ENCODE assay signal across 8 cellular contexts in the genomic region with DNA sequence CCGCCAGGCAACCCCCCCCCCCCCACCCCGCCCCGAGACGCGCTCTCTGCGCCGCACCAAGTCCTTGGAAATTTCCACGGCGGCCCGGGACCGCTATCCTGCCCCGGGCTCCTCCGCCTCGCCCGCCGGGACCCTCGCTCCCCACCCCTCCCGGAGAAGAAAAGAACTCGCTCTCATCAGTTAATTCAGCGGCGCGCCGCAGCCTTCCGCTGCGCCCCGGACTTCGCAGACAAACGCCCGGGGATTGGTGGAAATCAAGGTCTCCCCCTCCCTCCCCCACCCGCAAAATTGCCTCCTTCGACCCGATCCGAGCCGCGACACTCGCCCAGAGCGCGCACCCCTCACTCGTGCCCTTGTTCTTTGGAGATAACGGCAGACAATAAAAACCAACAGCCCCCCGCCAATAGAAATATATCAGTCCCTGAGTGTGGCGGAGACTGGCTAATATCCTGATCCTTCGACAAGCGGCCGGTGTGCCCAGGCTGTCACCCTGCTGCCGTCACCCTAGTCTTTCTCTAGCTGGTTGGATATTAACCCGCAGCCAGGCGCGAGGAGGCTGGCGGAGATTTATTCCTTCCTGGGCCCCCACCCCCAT. TPM values are rescaled to one million over a fixed set of nuclear protein-coding genes. Genes with fewer than 3 reads are reported as not detected.
DNase-seq lines count a peak whose midpoint lies in the region; ATAC-seq and TF ChIP-seq lines count a peak whose summit lies in the region.

A gene with protein sequence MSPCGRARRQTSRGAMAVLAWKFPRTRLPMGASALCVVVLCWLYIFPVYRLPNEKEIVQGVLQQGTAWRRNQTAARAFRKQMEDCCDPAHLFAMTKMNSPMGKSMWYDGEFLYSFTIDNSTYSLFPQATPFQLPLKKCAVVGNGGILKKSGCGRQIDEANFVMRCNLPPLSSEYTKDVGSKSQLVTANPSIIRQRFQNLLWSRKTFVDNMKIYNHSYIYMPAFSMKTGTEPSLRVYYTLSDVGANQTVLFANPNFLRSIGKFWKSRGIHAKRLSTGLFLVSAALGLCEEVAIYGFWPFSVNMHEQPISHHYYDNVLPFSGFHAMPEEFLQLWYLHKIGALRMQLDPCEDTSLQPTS (minus strand): TSS at position 12 of the 595 bp plus-strand sequence. CDS start 475 bp downstream, outside the sequence.

- WGBS in urinary bladder: under 1% methylated on average over 50 of the region's 50 CpGs

- H3K4me3 ChIP-seq in PC-3 (ENCODE audit: low read length) (peak within 1 kb of the TSS; percentile 70), urinary bladder (ENCODE audit: low read depth, low read length) (peak within 1 kb of the TSS; percentile 72)

- BruUV-seq in PC-3 (replicated peaks; lab: Mats Ljungman, UMichigan): no TSS peak

- no peaks in the 10 kb centered on the region for H4K20me1 ChIP-seq in PC-3 (ENCODE audit: low read length)

- H3K9me3 ChIP-seq in ES-I3 (ENCODE audit: control insufficient read depth, insufficient read depth, low read length) (no peaks in the 10 kb centered on the region), PC-3 (ENCODE audit: low read length) (no peaks in the 10 kb centered on the region)

- H3K9me2 ChIP-seq in PC-3 (replicated peaks; ENCODE audit: low read length): no peaks in the 10 kb centered on the region

- no peaks in the 10 kb centered on the region for H3K27me3 ChIP-seq in PC-3 (ENCODE audit: low read length)
- H3K27me3 ChIP-seq in foreskin keratinocyte: peaks cover 18% of the 10 kb centered on the region

- POLR2A ChIA-PET in HEK293T (lab: Yijun Ruan, JAX) (no interaction called here), PC-3 (lab: Charles Lee; ENCODE audit: unreplicated experiment) (no interaction called here)

- DNase-seq in HEK293T (ENCODE audit: extremely low spot score): peak; percentile 29
- no peak for DNase-seq in PC-3
- peak; percentile 51 for DNase-seq in activated T-helper 9 cell treated with anti-CD3 and anti-CD28 coated beads, Interleukin-2, amount 50 U/mL, for 16 hours (ENCODE audit: low read depth)
- no peak for DNase-seq in foreskin keratinocyte
- DNase-seq in nucleus accumbens (lab: John Stamatoyannopoulos, UW): peak in 39 of 56 donors; percentile 22 to 77 (median 54)

- H3K36me3 ChIP-seq in ES-I3 (ENCODE audit: insufficient read depth, low read length) (no peaks in the 10 kb centered on the region), PC-3 (ENCODE audit: low read depth, low read length) (no peaks in the 10 kb centered on the region), urinary bladder (ENCODE audit: insufficient read depth) (no peaks in the 10 kb centered on the region)

- peak within 1 kb of the TSS; percentile 64 for H3K9ac ChIP-seq in ES-I3 (ENCODE audit: low read depth, low read length)
- H3K9ac ChIP-seq in PC-3 (ENCODE audit: low read length): no peak within 1 kb of the TSS

- no peaks in the 10 kb centered on the region for H3F3A ChIP-seq in PC-3 (ENCODE audit: low read length, unreplicated experiment)

- CTCF ChIA-PET in HEK293T (lab: Yijun Ruan, JAX) (interaction anchor here (0.6 to 1.2 kb wide), 3 partner anchors 21 to 47 kb away, joined by 3 to 5 read pairs (median 4); no protein-coding TSS in a partner anchor), PC-3 (lab: Charles Lee) (interaction anchor here (1.0 to 1.2 kb wide), 3 partner anchors 109 to 637 kb away, joined by 4 to 8 read pairs (median 6); no protein-coding TSS in a partner anchor)

- peak within 1 kb of the TSS; percentile 86 for H2AFZ ChIP-seq in PC-3 (ENCODE audit: low read length)

- H3K4me2 ChIP-seq in PC-3 (ENCODE audit: low read length): peak within 1 kb of the TSS; percentile 90

- TF ChIP-seq CTCF in PC-3 (conservative IDR thresholded peaks at IDR 0.05; ENCODE audit: low read depth, low read length): no peak
- TF ChIP-seq CTCF in foreskin keratinocyte (conservative IDR thresholded peaks at IDR 0.05): no peak

- no peaks in the 10 kb centered on the region for H3K79me2 ChIP-seq in PC-3 (ENCODE audit: low read length)

- ATAC-seq in PC-3 (peak; percentile 39), foreskin keratinocyte (peak; percentile 20), GM18520 (IDR thresholded peaks at IDR 0.05; ENCODE audit: unreplicated experiment) (no peak)

- no peak within 1 kb of the TSS for H3K27ac ChIP-seq in PC-3 (ENCODE audit: low read length)
- peak within 1 kb of the TSS; percentile 1 for H3K27ac ChIP-seq in foreskin keratinocyte
- H3K27ac ChIP-seq in urinary bladder (ENCODE audit: low read depth): peak within 1 kb of the TSS; percentile 0

- intact Hi-C loops in PC-3 (cut with micrococcal nuclease): loop anchor here (1.0 to 10.0 kb wide), 4 partner anchors 109 to 251 kb away; no protein-coding TSS in a partner anchor

- no peaks in the 10 kb centered on the region for H3K4me1 ChIP-seq in ES-I3 (ENCODE audit: insufficient read depth, low read length)
- H3K4me1 ChIP-seq in PC-3 (ENCODE audit: insufficient read depth, low read length): no peaks in the 10 kb centered on the region; the same call in 1 of the 2 replicates
- no peaks in the 10 kb centered on the region for H3K4me1 ChIP-seq in foreskin keratinocyte
- no peaks in the 10 kb centered on the region for H3K4me1 ChIP-seq in urinary bladder (ENCODE audit: insufficient read depth)

TF ChIP-seq in HEK293T, 16 proteins besides CTCF, POLR2A, EP300 and RAD21:
- TF ChIP-seq ARNT (IDR thresholded peaks at IDR 0.05): no peak
- no peak for TF ChIP-seq NFRKB (IDR thresholded peaks at IDR 0.05)
- TF ChIP-seq L3MBTL2 (conservative IDR thresholded peaks at IDR 0.05): 0 out of 2 replicates have a peak, but pooled peaks have one; percentile 18
- no peak for TF ChIP-seq CTBP1 (IDR thresholded peaks at IDR 0.05; ENCODE audit: borderline replicate concordance)
- no peak for TF ChIP-seq TARDBP (IDR thresholded peaks at IDR 0.05)
- no peak for TF ChIP-seq SUZ12 (IDR thresholded peaks at IDR 0.05)
- no peak for TF ChIP-seq ZNF384 (IDR thresholded peaks at IDR 0.05)
- TF ChIP-seq, protein P1, sequence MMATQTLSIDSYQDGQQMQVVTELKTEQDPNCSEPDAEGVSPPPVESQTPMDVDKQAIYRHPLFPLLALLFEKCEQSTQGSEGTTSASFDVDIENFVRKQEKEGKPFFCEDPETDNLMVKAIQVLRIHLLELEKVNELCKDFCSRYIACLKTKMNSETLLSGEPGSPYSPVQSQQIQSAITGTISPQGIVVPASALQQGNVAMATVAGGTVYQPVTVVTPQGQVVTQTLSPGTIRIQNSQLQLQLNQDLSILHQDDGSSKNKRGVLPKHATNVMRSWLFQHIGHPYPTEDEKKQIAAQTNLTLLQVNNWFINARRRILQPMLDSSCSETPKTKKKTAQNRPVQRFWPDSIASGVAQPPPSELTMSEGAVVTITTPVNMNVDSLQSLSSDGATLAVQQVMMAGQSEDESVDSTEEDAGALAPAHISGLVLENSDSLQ (IDR thresholded peaks at IDR 0.05): peak; percentile 27
- TF ChIP-seq BHLHE40 (IDR thresholded peaks at IDR 0.05; ENCODE audit: borderline replicate concordance): no peak

RNA-seq across cellular contexts. Expression of the gene that starts here (rescaled TPM):
- total RNA-seq in PC-3 (2014; rRNA removed) (not detected in 2 replicates), foreskin keratinocyte (0.46 and 0.54 TPM in 2 replicates), urinary bladder (19.8 TPM)
- polyA plus RNA-seq in foreskin keratinocyte (0.37 and 0.58 TPM in 2 replicates), urinary bladder (22.3 TPM)

Comparison
In these comparisons a context has a peak if more than half of its experiments do, and no peak if none do; other contexts are left out.
1. RNA of the gene that starts here (total RNA-seq): 19.8 TPM in urinary bladder (single experiment); 0.46 to 0.54 TPM in foreskin keratinocyte and not detected in PC-3; every median in the first group is over 10 times any median in the second.
2. RNA of the gene that starts here (polyA plus RNA-seq): 22.3 TPM in urinary bladder (single experiment); 0.37 to 0.58 TPM in foreskin keratinocyte; every median in the first group is over 10 times any median in the second.
3. Peak in ATAC-seq, H3K4me3 ChIP-seq and H3K4me2 ChIP-seq in PC-3; RNA of the gene not detected or under 1 TPM.
4. Peak in ATAC-seq and H3K27ac ChIP-seq in foreskin keratinocyte; RNA of the gene not detected or under 1 TPM.
5. DNase-seq: peak in HEK293T (single experiment), activated T-helper 9 cell treated with anti-CD3 and anti-CD28 coated beads, Interleukin-2, amount 50 U/mL, for 16 hours (single experiment) and nucleus accumbens (39 of 56); none in PC-3 (single experiment) and foreskin keratinocyte (0 of 2).